In the genomic region with DNA sequence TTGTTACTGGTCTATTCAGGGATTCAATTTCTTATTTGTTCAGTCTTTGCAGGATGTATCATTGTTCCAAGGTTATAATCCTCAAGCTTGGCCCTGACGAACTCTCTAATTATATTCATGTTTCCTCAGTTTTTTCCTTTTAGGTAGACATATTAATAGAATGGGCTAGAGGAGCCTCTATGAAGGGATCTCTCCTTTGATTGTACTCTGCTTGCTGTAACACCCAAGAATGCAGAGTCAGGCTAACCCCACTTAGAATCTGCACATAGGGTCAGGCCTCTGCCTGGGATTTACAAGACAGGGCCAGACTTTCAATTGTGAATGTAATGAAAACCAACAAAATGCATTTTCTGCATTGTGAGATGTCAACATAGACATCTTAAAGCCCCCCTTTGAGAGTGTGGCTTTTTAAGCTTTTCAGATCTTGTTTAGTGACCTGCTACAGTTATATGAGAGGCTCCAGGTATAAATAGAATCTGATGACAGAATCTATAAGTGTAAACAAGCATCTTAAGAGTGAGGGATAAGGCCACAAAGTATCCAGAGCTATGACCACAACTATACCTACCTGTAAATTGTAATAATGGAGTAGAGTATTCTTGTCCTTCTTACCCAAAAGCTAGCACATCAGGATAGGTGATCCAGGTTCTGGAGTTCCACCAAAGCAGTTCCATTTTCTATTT, we compare ENCODE assay signal across 21 cellular contexts. TPM values are rescaled to one million over a fixed set of nuclear protein-coding genes. Genes with fewer than 3 reads are reported as not detected.
DNase-seq lines count a peak whose midpoint lies in the region; ATAC-seq and TF ChIP-seq lines count a peak whose summit lies in the region.
"Had no signal": no experiment of that assay in that cellular context is flagged by ENCODE, and none has a peak within 500 bp of the region (broad histone marks: within the 10 kb centered on the region; RNA-seq: fewer than 3 reads in every experiment).

No MANE protein-coding gene starts in this region.

- no peaks in the 10 kb centered on the region for H3K27me3 Mint-ChIP-seq in T-helper 17 cell
- H3K27me3 Mint-ChIP-seq in neural progenitor cell (ENCODE audit: insufficient read depth, low read depth) = no peaks in the 10 kb centered on the region

- peak overlapping the region; percentile 3 for H3K4me3 Mint-ChIP-seq in T-helper 17 cell
- no peak overlapping the region for H3K4me3 Mint-ChIP-seq in neural progenitor cell
- H3K4me3 Mint-ChIP-seq: CD14-positive monocyte; CD8-positive, alpha-beta T cell; GM23338; HFFc6 had no signal

- H3F3A ChIP-seq in SK-N-SH (replicated peaks; ENCODE audit: insufficient read depth) (peaks cover 5% of the 10 kb centered on the region), neural progenitor cell (ENCODE audit: low read depth) (peaks cover under 1% of the 10 kb centered on the region)

- POLR2A ChIA-PET in SK-N-SH (lab: Yijun Ruan, JAX) = no interaction called here

- H3K27me3 ChIP-seq in cardiac muscle cell (no peaks in the 10 kb centered on the region), right cardiac atrium (ENCODE audit: control insufficient read depth, insufficient read depth) (no peaks in the 10 kb centered on the region), psoas muscle (ENCODE audit: insufficient read depth in 3 of 3, low read length in 2 of 3) (no peaks in the 10 kb centered on the region), WERI-Rb-1 (ENCODE audit: insufficient read depth, low read depth, severe bottlenecking) (no peaks in the 10 kb centered on the region), SK-N-SH (ENCODE audit: insufficient read depth) (no peaks in the 10 kb centered on the region), neural progenitor cell (no peaks in the 10 kb centered on the region)
- H3K27me3 ChIP-seq: BLaER1 had no signal

- no peaks in the 10 kb centered on the region for H3K9me2 ChIP-seq in SK-N-SH

- peak overlapping the region; percentile 44 for H3K27ac ChIP-seq in cardiac muscle cell
- no peak overlapping the region for H3K27ac ChIP-seq in right cardiac atrium (ENCODE audit: low read length)
- H3K27ac ChIP-seq in psoas muscle = peak overlapping the region; percentile 65
- H3K27ac ChIP-seq in WERI-Rb-1 = no peak overlapping the region
- H3K27ac ChIP-seq in SK-N-SH (ENCODE audit: low read depth in 2 of 2, low read length in 1 of 2) = no peak overlapping the region; a peak in 1 of 4 replicates
- H3K27ac ChIP-seq in neural progenitor cell = no peak overlapping the region
- H3K27ac ChIP-seq: 22Rv1, A549, BLaER1, HL-60 had no signal

- WGBS in right cardiac atrium = 84% methylated on average over 1 of the region's 1 CpG
- 43 to 52% (median 51%) methylated on average over 1 of the region's 1 CpG for WGBS in psoas muscle, 3 donors
- 88% methylated on average over 1 of the region's 1 CpG for WGBS in SK-N-SH (ENCODE audit: low lambda C conversion rate)

- H3K36me3 Mint-ChIP-seq in T-helper 17 cell (ENCODE audit: low read depth) (peaks cover 9% of the 10 kb centered on the region), neural progenitor cell (peaks cover 56% of the 10 kb centered on the region)

- peaks cover 56% of the 10 kb centered on the region for H3K9me3 Mint-ChIP-seq in neural progenitor cell
- H3K9me3 Mint-ChIP-seq: GM23338 had no signal

- TF ChIP-seq CTCF in cardiac muscle cell (IDR thresholded peaks at IDR 0.05; ENCODE audit: low read depth, low read length) (no peak), psoas muscle (IDR thresholded peaks at IDR 0.05) (no peak), WERI-Rb-1 (IDR thresholded peaks at IDR 0.05; ENCODE audit: low read depth, low read length) (no peak), SK-N-SH (IDR thresholded peaks at IDR 0.05) (no peak), neural progenitor cell (IDR thresholded peaks at IDR 0.05) (no peak)

- CTCF ChIA-PET in SK-N-SH (lab: Yijun Ruan, JAX) = no interaction called here

- no peak overlapping the region for H3K9ac ChIP-seq in SK-N-SH
- no peak overlapping the region for H3K9ac ChIP-seq in neural progenitor cell
- H3K9ac ChIP-seq: BLaER1 had no signal

- ATAC-seq in right cardiac atrium (no peak), T-helper 17 cell (no peak), psoas muscle (peak in 3 of 4 donors; percentile 58 to 81 (median 61))
- ATAC-seq: A549; CD8-positive, alpha-beta T cell; GM23338; HCT116 had no signal

- intact Hi-C loops in right cardiac atrium (cut with DNase I) (no loop called here), psoas muscle (cut with DNase I) (no loop called here)

- no peak for DNase-seq in cardiac muscle cell (ENCODE audit: low read depth in 1 of 2, low spot score in 1 of 2)
- DNase-seq in right cardiac atrium = no peak
- no peak for DNase-seq in T-helper 17 cell
- DNase-seq in psoas muscle = no peak
- DNase-seq in WERI-Rb-1 = no peak
- DNase-seq in SK-N-SH = no peak
- DNase-seq in neural progenitor cell (ENCODE audit: low spot score) = no peak
- DNase-seq: AML-193; Calu3; CD8-positive, alpha-beta T cell; DMS79 treated with DMSO at 0.1 percent for 48 hours; GF-D8; H7; HFFc6 had no signal

- no peak for TF ChIP-seq EP300 in SK-N-SH (IDR thresholded peaks at IDR 0.05; ENCODE audit: borderline replicate concordance in 1 of 2, low read depth in 1 of 2, low read length in 1 of 2)

- H4K20me1 ChIP-seq in SK-N-SH (ENCODE audit: insufficient read depth) = no peaks in the 10 kb centered on the region
- no peaks in the 10 kb centered on the region for H4K20me1 ChIP-seq in neural progenitor cell (ENCODE audit: low read depth)

- H3K4me2 ChIP-seq in SK-N-SH (no peak overlapping the region), neural progenitor cell (no peak overlapping the region)
- H3K4me2 ChIP-seq: A549, BLaER1, GM23338 had no signal

- peaks cover 17% of the 10 kb centered on the region for H3K4me1 Mint-ChIP-seq in T-helper 17 cell
- no peaks in the 10 kb centered on the region for H3K4me1 Mint-ChIP-seq in neural progenitor cell
- H3K4me1 Mint-ChIP-seq: GM23338 had no signal

- H2AFZ ChIP-seq in SK-N-SH (ENCODE audit: low read depth) = no peak overlapping the region
- no peak overlapping the region for H2AFZ ChIP-seq in neural progenitor cell (replicated peaks)
- H2AFZ ChIP-seq: GM23338 had no signal

- H3K9me3 ChIP-seq in cardiac muscle cell (ENCODE audit: low read depth) = no peaks in the 10 kb centered on the region
- H3K9me3 ChIP-seq in right cardiac atrium (ENCODE audit: control insufficient read depth, low read length) = no peaks in the 10 kb centered on the region
- no peaks in the 10 kb centered on the region for H3K9me3 ChIP-seq in T-helper 17 cell (ENCODE audit: control insufficient read depth, low read length, poor library complexity, severe bottlenecking)
- peaks cover 3% of the 10 kb centered on the region for H3K9me3 ChIP-seq in psoas muscle
- H3K9me3 ChIP-seq in WERI-Rb-1 (ENCODE audit: severe bottlenecking) = no peaks in the 10 kb centered on the region
- 0 out of 2 replicates have a peak, but pooled peaks cover 2% of the 10 kb centered on the region for H3K9me3 ChIP-seq in SK-N-SH
- H3K9me3 ChIP-seq in neural progenitor cell (ENCODE audit: low read depth) = no peaks in the 10 kb centered on the region

- no peak for TF ChIP-seq RAD21 in SK-N-SH (IDR thresholded peaks at IDR 0.05; ENCODE audit: low read length)

- peaks cover 63% of the 10 kb centered on the region for H3K79me2 ChIP-seq in SK-N-SH (ENCODE audit: insufficient read depth)
- H3K79me2 ChIP-seq in neural progenitor cell (ENCODE audit: low read depth) = peaks cover 88% of the 10 kb centered on the region

- H3K36me3 ChIP-seq in cardiac muscle cell = peaks cover 9% of the 10 kb centered on the region
- H3K36me3 ChIP-seq in psoas muscle (ENCODE audit: insufficient read depth in 1 of 2, low read depth in 1 of 2) = peaks cover 3 to 50% of the 10 kb centered on the region in 2 donors
- peaks cover 28% of the 10 kb centered on the region for H3K36me3 ChIP-seq in WERI-Rb-1
- H3K36me3 ChIP-seq in SK-N-SH (replicated peaks in 1 of 2; ENCODE audit: control insufficient read depth in 1 of 2, insufficient read depth in 2 of 2, low read length in 1 of 2) = peaks cover 44 to 61% of the 10 kb centered on the region in 2 experiments
- H3K36me3 ChIP-seq in neural progenitor cell = peaks cover 11% of the 10 kb centered on the region

- H3K27ac Mint-ChIP-seq in T-helper 17 cell = no peak overlapping the region
- no peak overlapping the region for H3K27ac Mint-ChIP-seq in neural progenitor cell
- H3K27ac Mint-ChIP-seq: CD14-positive monocyte; CD8-positive, alpha-beta T cell; HFFc6 had no signal

- H3K4me1 ChIP-seq in cardiac muscle cell (ENCODE audit: low read depth) (peaks cover 20% of the 10 kb centered on the region), right cardiac atrium (ENCODE audit: control insufficient read depth, insufficient read depth, low read length) (peaks cover 5% of the 10 kb centered on the region), psoas muscle (peaks cover 26% of the 10 kb centered on the region), SK-N-SH (ENCODE audit: control insufficient read depth in 1 of 2, insufficient read depth in 2 of 2, low read depth in 1 of 2, low read length in 1 of 2) (peaks cover 0 to 6% of the 10 kb centered on the region in 2 experiments; a peak in 2 of 4 replicates), neural progenitor cell (peaks cover 5% of the 10 kb centered on the region)
- H3K4me1 ChIP-seq: A549 had no signal

- no peak overlapping the region for H3K4me3 ChIP-seq in cardiac muscle cell
- no peak overlapping the region for H3K4me3 ChIP-seq in right cardiac atrium (ENCODE audit: low read length)
- H3K4me3 ChIP-seq in psoas muscle = no peak overlapping the region
- no peak overlapping the region for H3K4me3 ChIP-seq in WERI-Rb-1 (ENCODE audit: low read depth, low read length)
- no peak overlapping the region for H3K4me3 ChIP-seq in SK-N-SH (ENCODE audit: low read depth in 2 of 2, low read length in 1 of 2)
- H3K4me3 ChIP-seq in neural progenitor cell = no peak overlapping the region
- H3K4me3 ChIP-seq: A549, GM23338 had no signal

RNA-seq across cellular contexts. Expression of a gene that starts 5.5 kb away (rescaled TPM):
- 32.1 and 42.5 TPM in 2 replicates for total RNA-seq in cardiac muscle cell
- polyA plus RNA-seq in cardiac muscle cell = 25.2 and 27.8 TPM in 2 replicates
- total RNA-seq in right cardiac atrium = 10 to 100 TPM; 12.9 to 16.7 (median 13.9) TPM
- polyA plus RNA-seq in right cardiac atrium = 6.3 TPM
- total RNA-seq in T-helper 17 cell = 10 to 100 TPM; 25.6 to 33.9 TPM
- total RNA-seq in psoas muscle = 10 to 100 TPM in 1 of 4 donors, 1 to 10 TPM in 3; 4.1 to 11.2 (median 5.5) TPM
- polyA plus RNA-seq in psoas muscle = 1 to 10 TPM; 1.1 to 3.8 (median 1.7) TPM
- polyA plus RNA-seq in SK-N-SH (2012; rRNA removed) = 3.7 and 5.5 TPM in 2 replicates
- 2.8 and 3.4 TPM in 2 replicates for polyA plus RNA-seq in SK-N-SH (2012; cell fraction: cytosol; rRNA removed)
- 16.4 and 18.6 TPM in 2 replicates for polyA plus RNA-seq in SK-N-SH (2012; cell fraction: nucleus; rRNA removed)
- total RNA-seq in neural progenitor cell (ENCODE audit: low replicate concordance) = 37.6 and 52.6 TPM in 2 replicates

RNA-seq across cellular contexts. Expression of a gene that starts 43.6 kb away (rescaled TPM):
- total RNA-seq in cardiac muscle cell (41.5 and 46.0 TPM in 2 replicates), right cardiac atrium (1 to 10 TPM; 2.3 to 3.2 (median 2.9) TPM), T-helper 17 cell (1 to 10 TPM; 7.5 to 7.9 TPM), psoas muscle (1 to 10 TPM in 1 of 4 donors, under 1 TPM in 3; 0.56 to 1.1 (median 0.69) TPM), neural progenitor cell (ENCODE audit: low replicate concordance) (180 and 268 TPM in 2 replicates)
- polyA plus RNA-seq in cardiac muscle cell (30.5 and 47.1 TPM in 2 replicates), right cardiac atrium (2.9 TPM), psoas muscle (1 to 10 TPM in 1 of 3 donors, under 1 TPM in 2; 0.48 to 1.7 (median 0.89) TPM), SK-N-SH (2012; rRNA removed) (8.1 and 12.8 TPM in 2 replicates)
- 9.7 and 11.0 TPM in 2 replicates for polyA plus RNA-seq in SK-N-SH (2012; cell fraction: cytosol; rRNA removed)
- 17.5 and 24.2 TPM in 2 replicates for polyA plus RNA-seq in SK-N-SH (2012; cell fraction: nucleus; rRNA removed)

Comparison
In these comparisons a context has a peak if more than half of its experiments do, and no peak if none do; other contexts are left out.
1. H3K27ac ChIP-seq: peak in cardiac muscle cell (single experiment) and psoas muscle (single experiment); none in right cardiac atrium (single experiment), WERI-Rb-1 (single experiment), SK-N-SH (0 of 2) and neural progenitor cell (single experiment).
2. ATAC-seq: peak in psoas muscle (3 of 4); none in right cardiac atrium (0 of 2) and T-helper 17 cell (single experiment).